ENCODE assay signal across 38 cellular contexts in the genomic region with DNA sequence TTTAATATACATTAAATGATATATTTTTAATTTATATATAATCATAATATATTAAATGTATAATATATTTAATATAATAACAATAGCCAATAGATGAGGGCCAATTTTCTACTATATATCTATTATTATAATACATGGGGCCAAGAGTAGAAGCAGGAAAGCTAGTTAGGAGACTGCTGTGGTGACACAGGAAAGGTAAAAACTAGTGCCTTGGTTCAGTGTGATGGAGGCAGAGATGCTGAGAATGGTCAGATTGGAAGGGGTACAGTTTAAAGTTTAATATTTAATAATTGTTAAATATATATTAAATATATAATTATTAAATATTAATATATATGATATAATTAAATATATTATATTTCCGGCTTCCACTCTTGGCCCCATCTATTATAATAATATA.
"Had no signal": no experiment of that assay in that cellular context is flagged by ENCODE, and none has a peak within 500 bp of the region (broad histone marks: within the 10 kb centered on the region; RNA-seq: fewer than 3 reads in every experiment).

No MANE protein-coding gene starts in this region.

- H3K27ac ChIP-seq: adrenal gland, ascending aorta, body of pancreas, brain microvascular endothelial cell, breast epithelium, cardiac muscle cell had no signal

- FAIRE-seq: astrocyte, bronchial epithelial cell had no signal

- DNase-seq: activated effector memory CD4-positive, alpha-beta T cell treated with anti-CD3 and anti-CD28 coated beads, Interleukin-2, amount 50 U/mL, for 16 hours; activated effector memory CD4-positive, alpha-beta T cell treated with Interleukin-2 at 50 U/mL for 16 hours; activated gamma-delta T cell; activated gamma-delta T cell treated with Interleukin-2 at 50 U/mL for 16 hours; activated naive CD4-positive, alpha-beta T cell; activated naive CD4-positive, alpha-beta T cell treated with anti-CD3 and anti-CD28 coated beads for 36 hours; activated naive CD4-positive, alpha-beta T cell treated with anti-CD3 and anti-CD28 coated beads, Interleukin-2, amount 10 ng/mL, durations not matched to agents 7 days and 5 days; activated naive CD4-positive, alpha-beta T cell treated with anti-CD3 and anti-CD28 coated beads, Interleukin-2, amount 50 U/mL, for 16 hours; activated naive CD4-positive, alpha-beta T cell treated with Interleukin-2 at 50 U/mL for 16 hours; activated naive CD8-positive, alpha-beta T cell treated with anti-CD3 and anti-CD28 coated beads for 36 hours; activated naive CD8-positive, alpha-beta T cell treated with anti-CD3 and anti-CD28 coated beads, Interleukin-2, amount 10 ng/mL, durations not matched to agents 7 days and 5 days; activated naive CD8-positive, alpha-beta T cell treated with anti-CD3 and anti-CD28 coated beads, Interleukin-2, amount 50 U/mL, for 24 hours; activated T-cell treated with anti-CD3 and anti-CD28 coated beads, Interleukin-2, amount 50 U/mL, for 4 hours; activated T-cell treated with anti-CD3 and anti-CD28 coated beads, Interleukin-2, amount 50 U/mL, for 48 hours; activated T-cell treated with anti-CD3 and anti-CD28 coated beads, Interleukin-2, amount 50 U/mL, for 72 hours; adrenal gland; amniotic stem cell; amygdala; anterior cingulate cortex; aorta; body of pancreas; brain microvascular endothelial cell; caudate nucleus; central memory CD4-positive, alpha-beta T cell; cerebellar nuclear complex had no signal

- H3K27me3 Mint-ChIP-seq: activated naive CD4-positive, alpha-beta T cell treated with anti-CD3 and anti-CD28 coated beads, Interleukin-2, amount 10 ng/mL, durations not matched to agents 7 days and 5 days; activated naive CD8-positive, alpha-beta T cell; activated naive CD8-positive, alpha-beta T cell treated with anti-CD3 and anti-CD28 coated beads for 36 hours; activated naive CD8-positive, alpha-beta T cell treated with anti-CD3 and anti-CD28 coated beads, Interleukin-2, amount 50 U/mL, for 24 hours; brain; central memory CD8-positive, alpha-beta T cell had no signal

- H3K27ac Mint-ChIP-seq: activated naive CD4-positive, alpha-beta T cell treated with anti-CD3 and anti-CD28 coated beads for 36 hours; activated naive CD4-positive, alpha-beta T cell treated with anti-CD3 and anti-CD28 coated beads, Interleukin-2, amount 10 ng/mL, durations not matched to agents 7 days and 5 days; activated naive CD4-positive, alpha-beta T cell treated with anti-CD3 and anti-CD28 coated beads, Interleukin-2, amount 50 U/mL, for 24 hours; activated naive CD4-positive, alpha-beta T cell treated with anti-CD3 and anti-CD28 coated beads, Interleukin-2, amount 50 U/mL, for 72 hours; activated naive CD8-positive, alpha-beta T cell; activated naive CD8-positive, alpha-beta T cell treated with anti-CD3 and anti-CD28 coated beads for 36 hours; activated naive CD8-positive, alpha-beta T cell treated with anti-CD3 and anti-CD28 coated beads, Interleukin-2, amount 10 ng/mL, durations not matched to agents 7 days and 5 days; activated naive CD8-positive, alpha-beta T cell treated with anti-CD3 and anti-CD28 coated beads, Interleukin-2, amount 50 U/mL, for 24 hours; activated T-cell treated with anti-CD3 and anti-CD28 coated beads, Interleukin-2, amount 50 U/mL, for 72 hours; activated T-helper 1 cell treated with anti-CD3 and anti-CD28 coated beads, Interleukin-12 subunit alpha, Interleukin-12 subunit beta, Interleukin-2, Interleukin-4 antibody, amounts not matched to agents 30 ng/mL and 10 ng/mL and 1 ng/mL, durations not matched to agents 14 hours and 24 hours and 36 hours; activated T-helper 17 cell treated with anti-CD3 and anti-CD28 coated beads, Interleukin-2, amount 50 U/mL, for 72 hours; activated T-helper 2 cell treated with anti-CD3 and anti-CD28 coated beads, Interferon-gamma antibody, Interleukin-2, Interleukin-4, amounts not matched to agents 10 μg/mL and 5 μg/mL and 100 μg/mL, durations not matched to agents 14 hours and 24 hours and 36 hours; brain had no signal

- H3K36me3 ChIP-seq: adrenal gland, ascending aorta, brain microvascular endothelial cell, breast epithelium, cardiac muscle cell had no signal

- H3K9me3 Mint-ChIP-seq: activated naive CD4-positive, alpha-beta T cell treated with anti-CD3 and anti-CD28 coated beads for 36 hours; activated naive CD4-positive, alpha-beta T cell treated with anti-CD3 and anti-CD28 coated beads, Interleukin-2, amount 10 ng/mL, durations not matched to agents 7 days and 5 days; activated naive CD4-positive, alpha-beta T cell treated with anti-CD3 and anti-CD28 coated beads, Interleukin-2, amount 50 U/mL, for 24 hours; activated naive CD8-positive, alpha-beta T cell treated with anti-CD3 and anti-CD28 coated beads for 36 hours; activated naive CD8-positive, alpha-beta T cell treated with anti-CD3 and anti-CD28 coated beads, Interleukin-2, amount 50 U/mL, for 24 hours; activated T-cell treated with anti-CD3 and anti-CD28 coated beads, Interleukin-2, amount 50 U/mL, for 4 hours; activated T-helper 1 cell treated with anti-CD3 and anti-CD28 coated beads, Interleukin-12 subunit alpha, Interleukin-12 subunit beta, Interleukin-2, Interleukin-4 antibody, amounts not matched to agents 30 ng/mL and 10 ng/mL and 1 ng/mL, durations not matched to agents 14 hours and 24 hours and 36 hours; activated T-helper 17 cell treated with anti-CD3 and anti-CD28 coated beads, Interleukin-2, amount 50 U/mL, for 72 hours; activated T-helper 2 cell treated with anti-CD3 and anti-CD28 coated beads, Interferon-gamma antibody, Interleukin-2, Interleukin-4, amounts not matched to agents 10 μg/mL and 5 μg/mL and 100 μg/mL, durations not matched to agents 14 hours and 24 hours and 36 hours; brain had no signal

- ATAC-seq: activated naive CD4-positive, alpha-beta T cell treated with anti-CD3 and anti-CD28 coated beads, Interleukin-2, amount 50 U/mL, for 72 hours; activated naive CD8-positive, alpha-beta T cell treated with anti-CD3 and anti-CD28 coated beads, Interleukin-2, amount 50 U/mL, for 24 hours; activated T-cell treated with anti-CD3 and anti-CD28 coated beads, Interleukin-2, amount 50 U/mL, for 4 hours; activated T-cell treated with anti-CD3 and anti-CD28 coated beads, Interleukin-2, amount 50 U/mL, for 72 hours; activated T-helper 17 cell treated with anti-CD3 and anti-CD28 coated beads, Interleukin-2, amount 50 U/mL, for 72 hours; body of pancreas had no signal

- H3K36me3 Mint-ChIP-seq: activated naive CD4-positive, alpha-beta T cell treated with anti-CD3 and anti-CD28 coated beads, Interleukin-2, amount 10 ng/mL, durations not matched to agents 7 days and 5 days; activated naive CD4-positive, alpha-beta T cell treated with anti-CD3 and anti-CD28 coated beads, Interleukin-2, amount 50 U/mL, for 24 hours; activated naive CD4-positive, alpha-beta T cell treated with anti-CD3 and anti-CD28 coated beads, Interleukin-2, amount 50 U/mL, for 72 hours; activated naive CD8-positive, alpha-beta T cell; activated naive CD8-positive, alpha-beta T cell treated with anti-CD3 and anti-CD28 coated beads for 36 hours; activated naive CD8-positive, alpha-beta T cell treated with anti-CD3 and anti-CD28 coated beads, Interleukin-2, amount 10 ng/mL, durations not matched to agents 7 days and 5 days; brain had no signal

- H3K4me3 ChIP-seq: adrenal gland, ascending aorta, body of pancreas, breast epithelium, cardiac muscle cell had no signal

- H3K9me3 ChIP-seq: adrenal gland, ascending aorta, body of pancreas, breast epithelium had no signal

- H3K4me3 Mint-ChIP-seq: activated naive CD4-positive, alpha-beta T cell treated with anti-CD3 and anti-CD28 coated beads for 36 hours; activated naive CD4-positive, alpha-beta T cell treated with anti-CD3 and anti-CD28 coated beads, Interleukin-2, amount 10 ng/mL, durations not matched to agents 7 days and 5 days; activated naive CD4-positive, alpha-beta T cell treated with anti-CD3 and anti-CD28 coated beads, Interleukin-2, amount 50 U/mL, for 24 hours; activated naive CD8-positive, alpha-beta T cell; activated naive CD8-positive, alpha-beta T cell treated with anti-CD3 and anti-CD28 coated beads for 36 hours; activated naive CD8-positive, alpha-beta T cell treated with anti-CD3 and anti-CD28 coated beads, Interleukin-2, amount 10 ng/mL, durations not matched to agents 7 days and 5 days; activated naive CD8-positive, alpha-beta T cell treated with anti-CD3 and anti-CD28 coated beads, Interleukin-2, amount 50 U/mL, for 24 hours; activated T-cell treated with anti-CD3 and anti-CD28 coated beads, Interleukin-2, amount 50 U/mL, for 4 hours; activated T-cell treated with anti-CD3 and anti-CD28 coated beads, Interleukin-2, amount 50 U/mL, for 72 hours; activated T-helper 1 cell treated with anti-CD3 and anti-CD28 coated beads, Interleukin-12 subunit alpha, Interleukin-12 subunit beta, Interleukin-2, Interleukin-4 antibody, amounts not matched to agents 30 ng/mL and 10 ng/mL and 1 ng/mL, durations not matched to agents 14 hours and 24 hours and 36 hours; activated T-helper 17 cell treated with anti-CD3 and anti-CD28 coated beads, Interleukin-2, amount 50 U/mL, for 72 hours; brain; central memory CD8-positive, alpha-beta T cell had no signal

- H3K4me1 Mint-ChIP-seq: activated naive CD4-positive, alpha-beta T cell treated with anti-CD3 and anti-CD28 coated beads, Interleukin-2, amount 10 ng/mL, durations not matched to agents 7 days and 5 days; activated naive CD4-positive, alpha-beta T cell treated with anti-CD3 and anti-CD28 coated beads, Interleukin-2, amount 50 U/mL, for 24 hours; activated naive CD8-positive, alpha-beta T cell treated with anti-CD3 and anti-CD28 coated beads for 36 hours; activated naive CD8-positive, alpha-beta T cell treated with anti-CD3 and anti-CD28 coated beads, Interleukin-2, amount 10 ng/mL, durations not matched to agents 7 days and 5 days; activated naive CD8-positive, alpha-beta T cell treated with anti-CD3 and anti-CD28 coated beads, Interleukin-2, amount 50 U/mL, for 24 hours; activated T-helper 17 cell treated with anti-CD3 and anti-CD28 coated beads, Interleukin-2, amount 50 U/mL, for 72 hours; brain; central memory CD8-positive, alpha-beta T cell had no signal

- H3K4me1 ChIP-seq: adrenal gland, ascending aorta, body of pancreas, breast epithelium had no signal
